1 cellular context compared by ENCODE assay signal in the genomic region with DNA sequence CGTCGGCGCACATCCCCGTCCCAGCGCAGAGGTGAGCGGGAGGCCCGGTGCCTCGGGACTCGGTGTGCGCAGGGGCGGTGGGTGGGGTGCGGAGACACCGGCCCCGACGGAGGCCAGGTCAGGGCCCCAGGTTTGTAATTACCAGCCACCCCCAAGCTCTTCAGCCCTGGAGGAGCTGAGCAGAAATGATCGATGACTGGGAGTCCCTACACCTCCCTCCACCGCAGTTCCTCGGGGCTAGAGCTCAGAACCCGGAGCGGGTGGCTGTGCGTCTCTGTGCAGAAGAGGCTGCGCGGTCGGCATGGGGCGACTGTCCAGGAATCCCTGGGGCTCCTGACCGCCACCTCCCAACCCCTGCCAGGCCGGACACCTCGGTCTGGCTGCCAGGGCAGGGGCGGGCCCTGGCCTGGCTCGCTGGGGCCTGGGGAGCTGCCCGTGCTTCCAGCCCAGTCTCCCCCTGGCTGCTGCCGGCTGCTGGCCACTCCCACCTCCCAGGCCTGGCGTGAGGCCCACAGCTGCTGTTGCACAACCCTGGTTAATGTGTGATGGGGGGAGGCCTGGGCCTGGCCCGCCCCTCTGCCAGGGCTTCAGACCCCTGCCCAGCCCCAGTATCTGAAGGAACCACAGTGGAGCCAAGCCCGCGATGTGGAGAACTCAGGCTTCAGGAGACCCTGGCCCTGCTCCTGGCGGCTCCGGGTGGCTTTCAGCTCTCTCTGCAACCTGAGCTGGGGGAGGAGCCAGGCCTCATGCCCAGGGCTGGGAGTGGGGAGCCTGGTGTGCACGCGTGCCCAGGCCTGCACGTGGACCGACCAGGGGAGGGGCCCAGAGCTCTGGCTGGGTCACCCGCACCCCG.
TF ChIP-seq lines count a peak whose summit lies in the region.

No MANE protein-coding gene starts in this region.

TF ChIP-seq in K562, 482 proteins besides CTCF, POLR2A, EP300 and RAD21 (continued from another document and continues in another):
- TF ChIP-seq TFAP4 (CRISPR knock-in tag; IDR thresholded peaks at IDR 0.05; ENCODE audit: borderline replicate concordance) (peak; percentile 96), L3MBTL2 (IDR thresholded peaks at IDR 0.05) (0 out of 2 replicates have a peak, but pooled peaks have one; percentile 54), MXD1 (CRISPR knock-in tag; IDR thresholded peaks at IDR 0.05; ENCODE audit: borderline replicate concordance, poor library complexity, severe bottlenecking) (no peak), CEBPG (CRISPR knock-in tag; IDR thresholded peaks at IDR 0.05) (peak; percentile 98), CEBPG (tag; conservative IDR thresholded peaks at IDR 0.05 in 1 of 2, IDR thresholded peaks at IDR 0.05 in 1 of 2) (peak; percentile 90 to 99), HIVEP1 (CRISPR knock-in tag; IDR thresholded peaks at IDR 0.05) (no peak), ZNF263 (CRISPR knock-in tag; IDR thresholded peaks at IDR 0.05; ENCODE audit: borderline replicate concordance) (peak; percentile 29; the same call in 1 of the 2 replicates), ZNF644 (tag; IDR thresholded peaks at IDR 0.05; ENCODE audit: low read depth) (no peak), ZNF12 (CRISPR knock-in tag; IDR thresholded peaks at IDR 0.05) (peak; percentile 20; the same call in 1 of the 2 replicates), PTTG1 (tag; IDR thresholded peaks at IDR 0.05; ENCODE audit: low read depth) (no peak), ZBTB33 (CRISPR knock-in tag; IDR thresholded peaks at IDR 0.05) (no peak; the same call in 1 of the 2 replicates), ZBTB12 (CRISPR knock-in tag; IDR thresholded peaks at IDR 0.05) (no peak), DPF2 (IDR thresholded peaks at IDR 0.05) (peak; percentile 57), CTBP1 (IDR thresholded peaks at IDR 0.05; ENCODE audit: borderline replicate concordance) (peak; percentile 39; the same call in 1 of the 2 replicates), PHF8 (IDR thresholded peaks at IDR 0.05; ENCODE audit: borderline replicate concordance, low read length) (peak; percentile 35; the same call in 1 of the 2 replicates), XRCC4 (IDR thresholded peaks at IDR 0.05; ENCODE audit: extremely low read depth, insufficient read depth, insufficient read length) (no peak), RHOXF2B (CRISPR knock-in tag; conservative IDR thresholded peaks at IDR 0.05) (no peak), RUNX1 (IDR thresholded peaks at IDR 0.05; ENCODE audit: low read depth) (no peak), MTF1 (CRISPR knock-in tag; IDR thresholded peaks at IDR 0.05; ENCODE audit: borderline replicate concordance) (no peak), SIN3A (IDR thresholded peaks at IDR 0.05; ENCODE audit: borderline replicate concordance in 2 of 2, control insufficient read depth in 1 of 2, low read depth in 2 of 2, low read length in 2 of 2) (peak; percentile 57 to 83; a peak in 2 of 4 replicates), GATA2 (CRISPR knock-in tag; IDR thresholded peaks at IDR 0.05) (no peak; the same call in 1 of the 2 replicates), XRCC5 (IDR thresholded peaks at IDR 0.05; ENCODE audit: low read depth, low read length) (0 out of 2 replicates have a peak, but pooled peaks have one; percentile 20), KDM5B (IDR thresholded peaks at IDR 0.05; ENCODE audit: insufficient replicate concordance, low read depth, low read length) (peak; percentile 47), PKNOX1 (IDR thresholded peaks at IDR 0.05) (peak; percentile 44; the same call in 1 of the 2 replicates), ZNF175 (CRISPR knock-in tag; IDR thresholded peaks at IDR 0.05; ENCODE audit: low read depth) (no peak), CHD1 (IDR thresholded peaks at IDR 0.05; ENCODE audit: low read length) (peak; percentile 95), TSC22D4 (tag; IDR thresholded peaks at IDR 0.05) (no peak), DLX4 (CRISPR knock-in tag; IDR thresholded peaks at IDR 0.05) (no peak), ZNF239 (CRISPR knock-in tag; IDR thresholded peaks at IDR 0.05) (no peak), ZNF696 (CRISPR knock-in tag; conservative IDR thresholded peaks at IDR 0.05) (no peak), GABPB1 (CRISPR knock-in tag; IDR thresholded peaks at IDR 0.05) (peak; percentile 63; the same call in 1 of the 2 replicates), CCNT2 (IDR thresholded peaks at IDR 0.05; ENCODE audit: borderline replicate concordance, extremely low read depth, insufficient read length, low read depth, low read length) (peak; percentile 64), POLR2G (IDR thresholded peaks at IDR 0.05; ENCODE audit: low read depth, low read length) (peak; percentile 66), TEAD1 (CRISPR knock-in tag; IDR thresholded peaks at IDR 0.05) (no peak; a peak in 1 of 4 replicates), NBN (IDR thresholded peaks at IDR 0.05; ENCODE audit: low read depth) (no peak)
- TF ChIP-seq, protein P1, sequence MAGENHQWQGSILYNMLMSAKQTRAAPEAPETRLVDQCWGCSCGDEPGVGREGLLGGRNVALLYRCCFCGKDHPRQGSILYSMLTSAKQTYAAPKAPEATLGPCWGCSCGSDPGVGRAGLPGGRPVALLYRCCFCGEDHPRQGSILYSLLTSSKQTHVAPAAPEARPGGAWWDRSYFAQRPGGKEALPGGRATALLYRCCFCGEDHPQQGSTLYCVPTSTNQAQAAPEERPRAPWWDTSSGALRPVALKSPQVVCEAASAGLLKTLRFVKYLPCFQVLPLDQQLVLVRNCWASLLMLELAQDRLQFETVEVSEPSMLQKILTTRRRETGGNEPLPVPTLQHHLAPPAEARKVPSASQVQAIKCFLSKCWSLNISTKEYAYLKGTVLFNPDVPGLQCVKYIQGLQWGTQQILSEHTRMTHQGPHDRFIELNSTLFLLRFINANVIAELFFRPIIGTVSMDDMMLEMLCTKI (IDR thresholded peaks at IDR 0.05; ENCODE audit: partially characterized antibody): no peak
- TF ChIP-seq, protein P2, sequence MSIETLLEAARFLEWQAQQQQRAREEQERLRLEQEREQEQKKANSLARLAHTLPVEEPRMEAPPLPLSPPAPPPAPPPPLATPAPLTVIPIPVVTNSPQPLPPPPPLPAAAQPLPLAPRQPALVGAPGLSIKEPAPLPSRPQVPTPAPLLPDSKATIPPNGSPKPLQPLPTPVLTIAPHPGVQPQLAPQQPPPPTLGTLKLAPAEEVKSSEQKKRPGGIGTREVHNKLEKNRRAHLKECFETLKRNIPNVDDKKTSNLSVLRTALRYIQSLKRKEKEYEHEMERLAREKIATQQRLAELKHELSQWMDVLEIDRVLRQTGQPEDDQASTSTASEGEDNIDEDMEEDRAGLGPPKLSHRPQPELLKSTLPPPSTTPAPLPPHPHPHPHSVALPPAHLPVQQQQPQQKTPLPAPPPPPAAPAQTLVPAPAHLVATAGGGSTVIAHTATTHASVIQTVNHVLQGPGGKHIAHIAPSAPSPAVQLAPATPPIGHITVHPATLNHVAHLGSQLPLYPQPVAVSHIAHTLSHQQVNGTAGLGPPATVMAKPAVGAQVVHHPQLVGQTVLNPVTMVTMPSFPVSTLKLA (conservative IDR thresholded peaks at IDR 0.05): peak; percentile 83 to 88
- TF ChIP-seq, protein P3, sequence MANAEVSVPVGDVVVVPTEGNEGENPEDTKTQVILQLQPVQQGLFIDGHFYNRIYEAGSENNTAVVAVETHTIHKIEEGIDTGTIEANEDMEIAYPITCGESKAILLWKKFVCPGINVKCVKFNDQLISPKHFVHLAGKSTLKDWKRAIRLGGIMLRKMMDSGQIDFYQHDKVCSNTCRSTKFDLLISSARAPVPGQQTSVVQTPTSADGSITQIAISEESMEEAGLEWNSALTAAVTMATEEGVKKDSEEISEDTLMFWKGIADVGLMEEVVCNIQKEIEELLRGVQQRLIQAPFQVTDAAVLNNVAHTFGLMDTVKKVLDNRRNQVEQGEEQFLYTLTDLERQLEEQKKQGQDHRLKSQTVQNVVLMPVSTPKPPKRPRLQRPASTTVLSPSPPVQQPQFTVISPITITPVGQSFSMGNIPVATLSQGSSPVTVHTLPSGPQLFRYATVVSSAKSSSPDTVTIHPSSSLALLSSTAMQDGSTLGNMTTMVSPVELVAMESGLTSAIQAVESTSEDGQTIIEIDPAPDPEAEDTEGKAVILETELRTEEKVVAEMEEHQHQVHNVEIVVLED (CRISPR knock-in tag; IDR thresholded peaks at IDR 0.05): no peak
- TF ChIP-seq, protein P4, sequence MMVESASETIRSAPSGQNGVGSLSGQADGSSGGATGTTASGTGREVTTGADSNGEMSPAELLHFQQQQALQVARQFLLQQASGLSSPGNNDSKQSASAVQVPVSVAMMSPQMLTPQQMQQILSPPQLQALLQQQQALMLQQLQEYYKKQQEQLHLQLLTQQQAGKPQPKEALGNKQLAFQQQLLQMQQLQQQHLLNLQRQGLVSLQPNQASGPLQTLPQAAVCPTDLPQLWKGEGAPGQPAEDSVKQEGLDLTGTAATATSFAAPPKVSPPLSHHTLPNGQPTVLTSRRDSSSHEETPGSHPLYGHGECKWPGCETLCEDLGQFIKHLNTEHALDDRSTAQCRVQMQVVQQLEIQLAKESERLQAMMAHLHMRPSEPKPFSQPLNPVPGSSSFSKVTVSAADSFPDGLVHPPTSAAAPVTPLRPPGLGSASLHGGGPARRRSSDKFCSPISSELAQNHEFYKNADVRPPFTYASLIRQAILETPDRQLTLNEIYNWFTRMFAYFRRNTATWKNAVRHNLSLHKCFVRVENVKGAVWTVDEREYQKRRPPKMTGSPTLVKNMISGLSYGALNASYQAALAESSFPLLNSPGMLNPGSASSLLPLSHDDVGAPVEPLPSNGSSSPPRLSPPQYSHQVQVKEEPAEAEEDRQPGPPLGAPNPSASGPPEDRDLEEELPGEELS (CRISPR knock-in tag; IDR thresholded peaks at IDR 0.05; ENCODE audit: borderline replicate concordance): 0 out of 2 replicates have a peak, but pooled peaks have one; percentile 37
- TF ChIP-seq, protein P5, sequence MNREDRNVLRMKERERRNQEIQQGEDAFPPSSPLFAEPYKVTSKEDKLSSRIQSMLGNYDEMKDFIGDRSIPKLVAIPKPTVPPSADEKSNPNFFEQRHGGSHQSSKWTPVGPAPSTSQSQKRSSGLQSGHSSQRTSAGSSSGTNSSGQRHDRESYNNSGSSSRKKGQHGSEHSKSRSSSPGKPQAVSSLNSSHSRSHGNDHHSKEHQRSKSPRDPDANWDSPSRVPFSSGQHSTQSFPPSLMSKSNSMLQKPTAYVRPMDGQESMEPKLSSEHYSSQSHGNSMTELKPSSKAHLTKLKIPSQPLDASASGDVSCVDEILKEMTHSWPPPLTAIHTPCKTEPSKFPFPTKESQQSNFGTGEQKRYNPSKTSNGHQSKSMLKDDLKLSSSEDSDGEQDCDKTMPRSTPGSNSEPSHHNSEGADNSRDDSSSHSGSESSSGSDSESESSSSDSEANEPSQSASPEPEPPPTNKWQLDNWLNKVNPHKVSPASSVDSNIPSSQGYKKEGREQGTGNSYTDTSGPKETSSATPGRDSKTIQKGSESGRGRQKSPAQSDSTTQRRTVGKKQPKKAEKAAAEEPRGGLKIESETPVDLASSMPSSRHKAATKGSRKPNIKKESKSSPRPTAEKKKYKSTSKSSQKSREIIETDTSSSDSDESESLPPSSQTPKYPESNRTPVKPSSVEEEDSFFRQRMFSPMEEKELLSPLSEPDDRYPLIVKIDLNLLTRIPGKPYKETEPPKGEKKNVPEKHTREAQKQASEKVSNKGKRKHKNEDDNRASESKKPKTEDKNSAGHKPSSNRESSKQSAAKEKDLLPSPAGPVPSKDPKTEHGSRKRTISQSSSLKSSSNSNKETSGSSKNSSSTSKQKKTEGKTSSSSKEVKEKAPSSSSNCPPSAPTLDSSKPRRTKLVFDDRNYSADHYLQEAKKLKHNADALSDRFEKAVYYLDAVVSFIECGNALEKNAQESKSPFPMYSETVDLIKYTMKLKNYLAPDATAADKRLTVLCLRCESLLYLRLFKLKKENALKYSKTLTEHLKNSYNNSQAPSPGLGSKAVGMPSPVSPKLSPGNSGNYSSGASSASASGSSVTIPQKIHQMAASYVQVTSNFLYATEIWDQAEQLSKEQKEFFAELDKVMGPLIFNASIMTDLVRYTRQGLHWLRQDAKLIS (CRISPR knock-in tag; IDR thresholded peaks at IDR 0.05): peak; percentile 62; the same call in 1 of the 2 replicates
